ENCODE assay signal across 11 cellular contexts in the genomic region with DNA sequence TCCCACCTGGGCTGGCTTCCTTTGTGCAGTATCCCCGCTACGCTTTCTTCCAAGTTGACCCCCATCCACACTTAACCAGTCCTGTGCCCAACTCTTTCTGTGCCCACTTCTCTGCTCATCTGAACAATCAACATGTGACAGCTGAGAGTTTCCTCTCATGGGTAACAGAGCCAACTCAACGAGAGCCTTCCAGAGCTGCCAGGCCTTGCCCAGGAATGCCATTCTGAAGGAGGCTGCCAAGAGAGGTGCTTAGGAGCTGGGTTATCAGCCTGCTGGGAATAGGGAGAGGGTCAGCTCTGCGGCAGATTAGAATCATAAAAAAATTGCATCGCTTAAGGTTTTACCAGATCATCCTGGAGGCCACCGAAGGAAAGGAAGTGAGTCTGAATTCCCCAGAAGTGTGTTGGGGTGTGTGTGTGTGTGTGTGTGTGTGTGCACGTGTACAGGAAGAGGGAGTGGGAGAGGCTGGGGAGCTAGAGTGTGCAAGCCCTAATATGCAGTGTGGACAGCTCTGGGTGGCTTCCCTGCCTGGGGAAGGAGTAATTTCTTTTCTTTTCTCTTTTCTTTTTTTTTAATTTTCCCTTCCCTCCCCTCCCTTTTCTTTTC.
DNase-seq lines count a peak whose midpoint lies in the region; ATAC-seq, FAIRE-seq and TF ChIP-seq lines count a peak whose summit lies in the region.
"Had no signal": no experiment of that assay in that cellular context is flagged by ENCODE, and none has a peak within 500 bp of the region (broad histone marks: within the 10 kb centered on the region; RNA-seq: fewer than 3 reads in every experiment).

No MANE protein-coding gene starts in this region.

- intact Hi-C loops in endothelial cell of umbilical vein (cut with micrococcal nuclease) = loop anchor here (1.0 kb wide), 1 partner anchor 13 kb away; no protein-coding TSS in a partner anchor

- H3K4me3 ChIP-seq in endothelial cell of umbilical vein (replicated peaks in 1 of 3; ENCODE audit: insufficient read depth in 1 of 3, low read depth in 1 of 3, low read length in 3 of 3) = no peak overlapping the region

- TF ChIP-seq POLR2A in endothelial cell of umbilical vein (IDR thresholded peaks at IDR 0.05; ENCODE audit: low read depth, low read length) = no peak

- H3K9me1 ChIP-seq in endothelial cell of umbilical vein (replicated peaks; ENCODE audit: control insufficient read depth, extremely low read depth, insufficient read depth, low read length) = no peaks in the 10 kb centered on the region

- peaks cover 45% of the 10 kb centered on the region for H3K4me1 ChIP-seq in endothelial cell of umbilical vein (ENCODE audit: control insufficient read depth, extremely low read depth, insufficient read depth, low read length)

- peak; percentile 42 for FAIRE-seq in endothelial cell of umbilical vein (lab: Jason Lieb, UNC)

- H2AFZ ChIP-seq in endothelial cell of umbilical vein (ENCODE audit: low read depth, low read length) = peak overlapping the region; percentile 18

- no peaks in the 10 kb centered on the region for H3K36me3 ChIP-seq in endothelial cell of umbilical vein (ENCODE audit: control insufficient read depth in 2 of 2, extremely low read depth in 1 of 2, insufficient read depth in 2 of 2, low read length in 2 of 2)

- H3K27ac Mint-ChIP-seq in progenitor cell of endocrine pancreas = peak overlapping the region; percentile 22
- H3K27ac Mint-ChIP-seq: stimulated activated memory B cell treated with anti-CD40 and anti-IgM and Interleukin-4, amounts not matched to agents 10 μg/mL and 1 μg/mL and 100 μg/mL, for 72 hours had no signal

- H3K27ac ChIP-seq in endothelial cell of umbilical vein (ENCODE audit: insufficient read depth, low read depth, low read length) = peak overlapping the region; percentile 28

- ATAC-seq in HG03432 (IDR thresholded peaks at IDR 0.05; ENCODE audit: unreplicated experiment) (no peak), HG02759 (IDR thresholded peaks at IDR 0.05; ENCODE audit: unreplicated experiment) (no peak)
- ATAC-seq: Panc1; stimulated activated memory B cell treated with anti-CD40 and anti-IgM and Interleukin-4, amounts not matched to agents 10 μg/mL and 1 μg/mL and 100 μg/mL, for 72 hours had no signal

- dilution Hi-C loops in endothelial cell of umbilical vein (cut with MboI; ENCODE audit: extremely low pct_ligation_motif_present, low sequenced_read_pairs) = no loop called here

- H3K4me3 Mint-ChIP-seq in progenitor cell of endocrine pancreas (ENCODE audit: low read depth) = no peak overlapping the region
- H3K4me3 Mint-ChIP-seq: stimulated activated memory B cell treated with anti-CD40 and anti-IgM and Interleukin-4, amounts not matched to agents 10 μg/mL and 1 μg/mL and 100 μg/mL, for 72 hours had no signal

- POLR2A ChIA-PET in endothelial cell of umbilical vein (lab: Charles Lee) = no interaction called here

- H3K27me3 ChIP-seq in endothelial cell of umbilical vein (ENCODE audit: control insufficient read depth in 2 of 2, insufficient read depth in 2 of 2, low read length in 2 of 2) = no peaks in the 10 kb centered on the region

- CTCF ChIA-PET in endothelial cell of umbilical vein (lab: Charles Lee) = interaction anchor here (1.1 to 3.2 kb wide), 7 partner anchors 8 to 58 kb away, joined by 3 to 16 read pairs (median 6); no protein-coding TSS in a partner anchor

- no peaks in the 10 kb centered on the region for H3K36me3 Mint-ChIP-seq in progenitor cell of endocrine pancreas (ENCODE audit: insufficient read depth)
- H3K36me3 Mint-ChIP-seq: stimulated activated memory B cell treated with anti-CD40 and anti-IgM and Interleukin-4, amounts not matched to agents 10 μg/mL and 1 μg/mL and 100 μg/mL, for 72 hours had no signal

- BruUV-seq in endothelial cell of umbilical vein (replicated peaks; lab: Mats Ljungman, UMichigan) = no TSS peak

- H3K79me2 ChIP-seq in endothelial cell of umbilical vein (ENCODE audit: control insufficient read depth, insufficient read depth, low read length) = no peaks in the 10 kb centered on the region

- peaks cover 15% of the 10 kb centered on the region for H3K27me3 Mint-ChIP-seq in progenitor cell of endocrine pancreas

- H3K4me2 ChIP-seq in endothelial cell of umbilical vein (ENCODE audit: insufficient read depth, low read length) = no peak overlapping the region

- H3K9me3 Mint-ChIP-seq in progenitor cell of endocrine pancreas (ENCODE audit: low read depth) = no peaks in the 10 kb centered on the region
- H3K9me3 Mint-ChIP-seq: stimulated activated memory B cell treated with anti-CD40 and anti-IgM and Interleukin-4, amounts not matched to agents 10 μg/mL and 1 μg/mL and 100 μg/mL, for 72 hours had no signal

- DNase-seq in stimulated activated CD4-positive, alpha-beta T cell treated with anti-CD3 and anti-CD28 coated beads, Interleukin-15, amount 100 ng/mL, for 24 hours = peak; percentile 20
- no peak for DNase-seq in stimulated activated CD4-positive, alpha-beta T cell treated with anti-CD3 and anti-CD28 coated beads, Interleukin-2, amount 100 ng/mL, for 48 hours
- peak; percentile 57 for DNase-seq in endothelial cell of umbilical vein (ENCODE audit: low read depth, low spot score)
- DNase-seq in progenitor cell of endocrine pancreas (ENCODE audit: low spot score, unreplicated experiment) = no peak
- DNase-seq in COR-L47 (lab: John Stamatoyannopoulos, UW) = no peak
- no peak for DNase-seq in NCI-H2029 treated with DMSO at 0.1 percent for 48 hours (lab: John Stamatoyannopoulos, UW)
- DNase-seq: NCI-H2029 had no signal

- H4K20me1 ChIP-seq in endothelial cell of umbilical vein (replicated peaks; ENCODE audit: control insufficient read depth, extremely low read depth, insufficient read depth, low read length) = no peaks in the 10 kb centered on the region

- H3K9ac ChIP-seq in endothelial cell of umbilical vein (replicated peaks; ENCODE audit: extremely low read depth, insufficient read depth, low read length) = no peak overlapping the region

- H3K4me1 Mint-ChIP-seq in progenitor cell of endocrine pancreas (ENCODE audit: low read depth) = no peaks in the 10 kb centered on the region
- H3K4me1 Mint-ChIP-seq: stimulated activated memory B cell treated with anti-CD40 and anti-IgM and Interleukin-4, amounts not matched to agents 10 μg/mL and 1 μg/mL and 100 μg/mL, for 72 hours had no signal

- TF ChIP-seq CTCF in endothelial cell of umbilical vein (IDR thresholded peaks at IDR 0.05; ENCODE audit: extremely low read depth in 1 of 2, insufficient read depth in 1 of 2, low read depth in 1 of 2, low read length in 2 of 2) (no peak), progenitor cell of endocrine pancreas (IDR thresholded peaks at IDR 0.05; ENCODE audit: unreplicated experiment) (no peak)

- no peaks in the 10 kb centered on the region for H3K9me3 ChIP-seq in endothelial cell of umbilical vein (replicated peaks; ENCODE audit: control insufficient read depth, insufficient read depth, low read length)

TF ChIP-seq in endothelial cell of umbilical vein, 7 proteins besides CTCF, POLR2A, EP300 and RAD21:
- peak; percentile 18 for TF ChIP-seq GATA2 (IDR thresholded peaks at IDR 0.05; ENCODE audit: insufficient read depth, insufficient read length, low read depth, low read length)
- TF ChIP-seq FOS (IDR thresholded peaks at IDR 0.05; ENCODE audit: borderline replicate concordance, insufficient read depth, low read length) = no peak
- TF ChIP-seq MYC (IDR thresholded peaks at IDR 0.05; ENCODE audit: low read depth, low read length) = no peak
- TF ChIP-seq, protein P1, sequence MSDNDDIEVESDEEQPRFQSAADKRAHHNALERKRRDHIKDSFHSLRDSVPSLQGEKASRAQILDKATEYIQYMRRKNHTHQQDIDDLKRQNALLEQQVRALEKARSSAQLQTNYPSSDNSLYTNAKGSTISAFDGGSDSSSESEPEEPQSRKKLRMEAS (IDR thresholded peaks at IDR 0.05; ENCODE audit: insufficient read depth, insufficient read length) = no peak
TF ChIP-seq in endothelial cell of umbilical vein: peak in this region for 1.

Comparison
In these comparisons a context has a peak if more than half of its experiments do, and no peak if none do; other contexts are left out.
1. DNase-seq: peak in stimulated activated CD4-positive, alpha-beta T cell treated with anti-CD3 and anti-CD28 coated beads, Interleukin-15, amount 100 ng/mL, for 24 hours (single experiment) and endothelial cell of umbilical vein (single experiment); none in stimulated activated CD4-positive, alpha-beta T cell treated with anti-CD3 and anti-CD28 coated beads, Interleukin-2, amount 100 ng/mL, for 48 hours (0 of 2), progenitor cell of endocrine pancreas (single experiment), COR-L47 (single experiment) and NCI-H2029 treated with DMSO at 0.1 percent for 48 hours (single experiment).